Comparison of ENCODE assay signal across 10 cellular contexts in the genomic region with DNA sequence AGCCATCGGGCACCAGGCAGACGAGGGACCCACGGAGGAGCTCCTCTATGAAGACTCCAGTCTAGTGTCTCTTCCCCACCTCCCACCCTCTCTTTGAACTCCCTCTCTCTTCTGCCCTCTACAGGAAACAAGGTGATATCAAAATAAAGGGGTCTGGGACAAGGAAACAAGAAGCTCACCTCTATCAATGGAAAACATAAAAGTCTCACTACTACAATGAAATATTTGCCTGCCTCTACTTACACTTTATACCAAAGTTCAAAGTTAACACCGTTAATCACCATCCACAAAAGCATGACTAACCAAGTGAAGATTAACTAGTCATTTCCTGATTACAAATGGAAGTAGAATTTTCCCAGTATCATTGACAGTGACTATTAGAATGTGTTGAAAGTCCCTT.
A peak's percentile ranks its signal among the peaks of the same experiment; 100 is the strongest.
DNase-seq lines count a peak whose midpoint lies in the region; ATAC-seq and TF ChIP-seq lines count a peak whose summit lies in the region.
"Had no signal": no experiment of that assay in that cellular context is flagged by ENCODE, and none has a peak within 500 bp of the region (broad histone marks: within the 10 kb centered on the region; RNA-seq: fewer than 3 reads in every experiment).

No MANE protein-coding gene starts in this region.

- CTCF ChIA-PET in CD4-positive, alpha-beta memory T cell (lab: Charles Lee; ENCODE audit: partially characterized antibody), result no interaction called here

- H3K4me3 Mint-ChIP-seq in CD4-positive, alpha-beta memory T cell, result no peak overlapping the region

- H3K36me3 Mint-ChIP-seq in CD4-positive, alpha-beta memory T cell, result no peaks in the 10 kb centered on the region

- intact Hi-C loops in CD4-positive, alpha-beta memory T cell (cut with micrococcal nuclease), result no loop called here

- H3K36me3 ChIP-seq in WERI-Rb-1 (no peaks in the 10 kb centered on the region), mesenchymal stem cell (ENCODE audit: control insufficient read depth in 1 of 2, insufficient read depth in 2 of 2, low read depth in 1 of 2, low read length in 2 of 2) (no peaks in the 10 kb centered on the region)
- no peaks in the 10 kb centered on the region for H3K36me3 ChIP-seq in CD4-positive, alpha-beta memory T cell (ENCODE audit: insufficient read depth, low read length)
- H3K36me3 ChIP-seq: heart left ventricle had no signal

- peaks cover 21% of the 10 kb centered on the region for H3K4me1 ChIP-seq in mesenchymal stem cell (ENCODE audit: control insufficient read depth, insufficient read depth, low read depth, low read length)
- no peaks in the 10 kb centered on the region for H3K4me1 ChIP-seq in CD4-positive, alpha-beta memory T cell (ENCODE audit: insufficient read depth, low read length)

- H2BK120ac ChIP-seq in mesenchymal stem cell (ENCODE audit: low read depth, low read length), result no peak overlapping the region

- no peak overlapping the region for H2BK12ac ChIP-seq in mesenchymal stem cell (ENCODE audit: low read length in 2 of 2)

- no peak overlapping the region for H4K91ac ChIP-seq in mesenchymal stem cell (ENCODE audit: low read length)

- H3K9me3 ChIP-seq in WERI-Rb-1 (ENCODE audit: severe bottlenecking) (no peaks in the 10 kb centered on the region), mesenchymal stem cell (ENCODE audit: control insufficient read depth, low read length) (no peaks in the 10 kb centered on the region)
- no peaks in the 10 kb centered on the region for H3K9me3 ChIP-seq in CD4-positive, alpha-beta memory T cell (ENCODE audit: control insufficient read depth in 1 of 2, low read length in 2 of 2)
- H3K9me3 ChIP-seq: heart left ventricle had no signal

- H3K27ac Mint-ChIP-seq in CD4-positive, alpha-beta memory T cell, result peak overlapping the region in 1 of 7 donors; percentile 19
- H3K27ac Mint-ChIP-seq: activated T-helper 2 cell treated with anti-CD3 and anti-CD28 coated beads, Interferon-gamma antibody, Interleukin-2, Interleukin-4, amounts not matched to agents 10 μg/mL and 5 μg/mL and 100 μg/mL, durations not matched to agents 14 hours and 24 hours and 36 hours had no signal

- no peaks in the 10 kb centered on the region for H3K9me3 Mint-ChIP-seq in CD4-positive, alpha-beta memory T cell
- H3K9me3 Mint-ChIP-seq: activated T-helper 2 cell treated with anti-CD3 and anti-CD28 coated beads, Interferon-gamma antibody, Interleukin-2, Interleukin-4, amounts not matched to agents 10 μg/mL and 5 μg/mL and 100 μg/mL, durations not matched to agents 14 hours and 24 hours and 36 hours had no signal

- H3K18ac ChIP-seq in mesenchymal stem cell (ENCODE audit: low read depth in 1 of 2, low read length in 2 of 2), result peak overlapping the region in 1 of 2 experiments; percentile 89

- H3K27me3 ChIP-seq in WERI-Rb-1 (ENCODE audit: insufficient read depth, low read depth, severe bottlenecking) (no peaks in the 10 kb centered on the region), mesenchymal stem cell (ENCODE audit: control insufficient read depth in 1 of 2, insufficient read depth in 1 of 2, low read length in 2 of 2) (no peaks in the 10 kb centered on the region)
- H3K27me3 ChIP-seq in CD4-positive, alpha-beta memory T cell (ENCODE audit: insufficient read depth, low read length), result peaks cover 5% of the 10 kb centered on the region
- H3K27me3 ChIP-seq: heart left ventricle had no signal

- no peak overlapping the region for H3K23ac ChIP-seq in mesenchymal stem cell (ENCODE audit: low read length in 2 of 2)

- peak overlapping the region in 1 of 2 experiments; percentile 71 for H3K4ac ChIP-seq in mesenchymal stem cell (ENCODE audit: low read depth in 1 of 2, low read length in 2 of 2)

- H3K4me3 ChIP-seq in WERI-Rb-1 (ENCODE audit: low read depth, low read length) (no peak overlapping the region), mesenchymal stem cell (ENCODE audit: insufficient read depth in 1 of 2, low read depth in 1 of 2, low read length in 2 of 2) (no peak overlapping the region)
- H3K4me3 ChIP-seq in CD4-positive, alpha-beta memory T cell (ENCODE audit: low read length in 2 of 2), result no peak overlapping the region
- H3K4me3 ChIP-seq: heart left ventricle had no signal

- H3K9ac ChIP-seq in mesenchymal stem cell (ENCODE audit: low read length), result no peak overlapping the region

- H3K4me2 ChIP-seq in mesenchymal stem cell (ENCODE audit: low read length, poor library complexity, severe bottlenecking), result no peak overlapping the region

- in situ Hi-C loops in KBM-7 (cut with MboI; ENCODE audit: low pct_unique_long_range_greater_than_20kb, low sequenced_read_pairs), result no loop called here

- peaks cover 2 to 4% of the 10 kb centered on the region in 2 donors for H3K27me3 Mint-ChIP-seq in CD4-positive, alpha-beta memory T cell

- H3K14ac ChIP-seq in mesenchymal stem cell (ENCODE audit: low read length in 2 of 2), result no peak overlapping the region

- no peak overlapping the region for H2AFZ ChIP-seq in mesenchymal stem cell (ENCODE audit: low read depth, low read length)

- peak overlapping the region; percentile 84 for H4K8ac ChIP-seq in mesenchymal stem cell (ENCODE audit: low read length)

- H2BK15ac ChIP-seq in mesenchymal stem cell (ENCODE audit: low read depth, poor library complexity, severe bottlenecking), result no peak overlapping the region

- 77% methylated on average over 3 of the region's 4 CpGs for WGBS in mesenchymal stem cell

- POLR2A ChIA-PET in CD4-positive, alpha-beta memory T cell (lab: Charles Lee; ENCODE audit: partially characterized antibody), result no interaction called here

- no peak overlapping the region for H3K27ac ChIP-seq in WERI-Rb-1
- H3K27ac ChIP-seq in mesenchymal stem cell (ENCODE audit: low read length, poor library complexity, severe bottlenecking), result peak overlapping the region; percentile 95
- no peak overlapping the region for H3K27ac ChIP-seq in CD4-positive, alpha-beta memory T cell (ENCODE audit: low read depth, low read length)
- H3K27ac ChIP-seq: heart left ventricle had no signal

- no peak for ATAC-seq in left lobe of liver
- ATAC-seq: heart left ventricle had no signal

- H3K79me1 ChIP-seq in mesenchymal stem cell (replicated peaks; ENCODE audit: low read length, poor library complexity, severe bottlenecking), result no peaks in the 10 kb centered on the region

- peak; percentile 21; the same call in 1 of the 2 replicates for TF ChIP-seq CTCF in WERI-Rb-1 (IDR thresholded peaks at IDR 0.05; ENCODE audit: low read depth, low read length)

- DNase-seq in ELR (ENCODE audit: low read depth) (peak; percentile 87), KBM-7 (peak; percentile 44), WERI-Rb-1 (no peak), mesenchymal stem cell (peak; percentile 66), middle frontal gyrus (ENCODE audit: extremely low spot score, low spot score) (no peak), left lobe of liver (ENCODE audit: low spot score) (no peak), T-helper 2 cell (no peak)
- no peak for DNase-seq in CD4-positive, alpha-beta memory T cell
- DNase-seq: heart left ventricle had no signal

- H2AK5ac ChIP-seq in mesenchymal stem cell (ENCODE audit: low read length, severe bottlenecking), result peak overlapping the region; percentile 93

- peak overlapping the region; percentile 71 for H2BK5ac ChIP-seq in mesenchymal stem cell (ENCODE audit: low read depth, low read length, poor library complexity, severe bottlenecking)

- no peaks in the 10 kb centered on the region for H3K4me1 Mint-ChIP-seq in CD4-positive, alpha-beta memory T cell

Comparison
In these comparisons a context has a peak if more than half of its experiments do, and no peak if none do; other contexts are left out.
1. DNase-seq: peak in ELR (single experiment), KBM-7 (single experiment) and mesenchymal stem cell (single experiment); none in WERI-Rb-1 (single experiment), middle frontal gyrus (single experiment), left lobe of liver (single experiment), CD4-positive, alpha-beta memory T cell (0 of 5) and T-helper 2 cell (0 of 5).